ENCODE assay signal across 10 cellular contexts in genomic region chr4:143558286-143558685, GRCh38. TPM values are rescaled to one million over a fixed set of nuclear protein-coding genes. Genes with fewer than 3 reads are reported as not detected.
DNase-seq lines count a peak whose midpoint lies in the region; ATAC-seq and TF ChIP-seq lines count a peak whose summit lies in the region.
"Had no signal": no experiment of that assay in that cellular context is flagged by ENCODE, and none has a peak within 500 bp of the region (broad histone marks: within the 10 kb centered on the region; RNA-seq: fewer than 3 reads in every experiment).

No MANE protein-coding gene starts in this region.

- DNase-seq in activated T-cell treated with anti-CD3 and anti-CD28 coated beads, Interleukin-2, amount 50 U/mL, for 72 hours, result no peak
- DNase-seq in activated T-cell treated with anti-CD3 and anti-CD28 coated beads for 4 hours, result no peak
- no peak for DNase-seq in effector memory CD8-positive, alpha-beta T cell
- no peak for DNase-seq in stimulated activated naive B cell treated with anti-CD40 and anti-IgM and Interleukin-4, amounts not matched to agents 10 μg/mL and 1 μg/mL and 100 μg/mL, for 72 hours
- DNase-seq in mesenteric fat pad (ENCODE audit: low spot score), result no peak
- DNase-seq in amniotic stem cell (lab: John Stamatoyannopoulos, UW), result no peak

- no peak overlapping the region for H3K4me3 ChIP-seq in Loucy (ENCODE audit: low read length, poor library complexity, severe bottlenecking)
- H3K4me3 ChIP-seq: HAP-1 had no signal

- H3K9me3 ChIP-seq in Loucy (ENCODE audit: insufficient read depth, low read depth, low read length), result no peaks in the 10 kb centered on the region
- H3K9me3 ChIP-seq: HAP-1 had no signal

- no peak overlapping the region for H3K27ac Mint-ChIP-seq in activated T-cell treated with anti-CD3 and anti-CD28 coated beads, Interleukin-2, amount 50 U/mL, for 72 hours
- peak overlapping the region; percentile 92 to 98 for H3K27ac Mint-ChIP-seq in effector memory CD8-positive, alpha-beta T cell
- H3K27ac Mint-ChIP-seq in stimulated activated naive B cell treated with anti-CD40 and anti-IgM and Interleukin-4, amounts not matched to agents 10 μg/mL and 1 μg/mL and 100 μg/mL, for 72 hours, result peak overlapping the region; percentile 97

- peaks cover 15% of the 10 kb centered on the region; the same call in 1 of the 2 replicates for H3K79me2 ChIP-seq in Loucy (ENCODE audit: insufficient read depth, low read length)

- peak overlapping the region; percentile 74 for H3K4me2 ChIP-seq in Loucy (ENCODE audit: low read depth, low read length, poor library complexity, severe bottlenecking)
- H3K4me2 ChIP-seq: KMS-11 had no signal

- H3F3A ChIP-seq in Loucy (ENCODE audit: low read depth), result no peaks in the 10 kb centered on the region

- peaks cover 40% of the 10 kb centered on the region for H3K4me1 Mint-ChIP-seq in activated T-cell treated with anti-CD3 and anti-CD28 coated beads, Interleukin-2, amount 50 U/mL, for 72 hours (ENCODE audit: low read depth)
- H3K4me1 Mint-ChIP-seq in effector memory CD8-positive, alpha-beta T cell (ENCODE audit: low read depth in 2 of 2), result peaks cover 17 to 18% of the 10 kb centered on the region in 2 donors
- H3K4me1 Mint-ChIP-seq in stimulated activated naive B cell treated with anti-CD40 and anti-IgM and Interleukin-4, amounts not matched to agents 10 μg/mL and 1 μg/mL and 100 μg/mL, for 72 hours, result peaks cover 17 to 27% of the 10 kb centered on the region in 2 donors

- ATAC-seq in activated T-cell treated with anti-CD3 and anti-CD28 coated beads, Interleukin-2, amount 50 U/mL, for 72 hours (replicated peaks in 1 of 2), result no peak
- no peak for ATAC-seq in effector memory CD8-positive, alpha-beta T cell (replicated peaks)
- no peak for ATAC-seq in stimulated activated naive B cell treated with anti-CD40 and anti-IgM and Interleukin-4, amounts not matched to agents 10 μg/mL and 1 μg/mL and 100 μg/mL, for 72 hours (replicated peaks)
- no peak for ATAC-seq in HG02840 (IDR thresholded peaks at IDR 0.05; ENCODE audit: low FRiP score, unreplicated experiment)

- H2AFZ ChIP-seq in Loucy (ENCODE audit: low read length), result no peak overlapping the region

- H3K4me3 Mint-ChIP-seq in activated T-cell treated with anti-CD3 and anti-CD28 coated beads, Interleukin-2, amount 50 U/mL, for 72 hours, result peak overlapping the region; percentile 89 to 95
- H3K4me3 Mint-ChIP-seq in effector memory CD8-positive, alpha-beta T cell, result peak overlapping the region; percentile 88 to 99
- peak overlapping the region in 1 of 2 donors; percentile 91 for H3K4me3 Mint-ChIP-seq in stimulated activated naive B cell treated with anti-CD40 and anti-IgM and Interleukin-4, amounts not matched to agents 10 μg/mL and 1 μg/mL and 100 μg/mL, for 72 hours

- H3K9ac ChIP-seq in Loucy (ENCODE audit: low read depth, low read length, poor library complexity, severe bottlenecking), result no peak overlapping the region
- H3K9ac ChIP-seq: KMS-11 had no signal

- H3K36me3 Mint-ChIP-seq in activated T-cell treated with anti-CD3 and anti-CD28 coated beads, Interleukin-2, amount 50 U/mL, for 72 hours (ENCODE audit: insufficient read depth in 2 of 2), result peaks cover 2 to 4% of the 10 kb centered on the region in 2 donors
- H3K36me3 Mint-ChIP-seq in effector memory CD8-positive, alpha-beta T cell (ENCODE audit: insufficient read depth), result peaks cover 38% of the 10 kb centered on the region
- peaks cover 4 to 14% of the 10 kb centered on the region in 2 donors for H3K36me3 Mint-ChIP-seq in stimulated activated naive B cell treated with anti-CD40 and anti-IgM and Interleukin-4, amounts not matched to agents 10 μg/mL and 1 μg/mL and 100 μg/mL, for 72 hours

- H3K27me3 ChIP-seq in Loucy (ENCODE audit: insufficient read depth, low read length, poor library complexity, severe bottlenecking), result no peaks in the 10 kb centered on the region

- H3K27me3 Mint-ChIP-seq in activated T-cell treated with anti-CD3 and anti-CD28 coated beads, Interleukin-2, amount 50 U/mL, for 72 hours (ENCODE audit: low read depth), result no peaks in the 10 kb centered on the region
- no peaks in the 10 kb centered on the region for H3K27me3 Mint-ChIP-seq in effector memory CD8-positive, alpha-beta T cell
- H3K27me3 Mint-ChIP-seq in stimulated activated naive B cell treated with anti-CD40 and anti-IgM and Interleukin-4, amounts not matched to agents 10 μg/mL and 1 μg/mL and 100 μg/mL, for 72 hours, result no peaks in the 10 kb centered on the region

- peaks cover 14% of the 10 kb centered on the region for H3K36me3 ChIP-seq in Loucy (ENCODE audit: insufficient read depth, low read length)

- H3K9me3 Mint-ChIP-seq in activated T-cell treated with anti-CD3 and anti-CD28 coated beads, Interleukin-2, amount 50 U/mL, for 72 hours, result no peaks in the 10 kb centered on the region
- no peaks in the 10 kb centered on the region for H3K9me3 Mint-ChIP-seq in effector memory CD8-positive, alpha-beta T cell
- H3K9me3 Mint-ChIP-seq in stimulated activated naive B cell treated with anti-CD40 and anti-IgM and Interleukin-4, amounts not matched to agents 10 μg/mL and 1 μg/mL and 100 μg/mL, for 72 hours, result peaks cover 0 to 3% of the 10 kb centered on the region in 2 donors

- peaks cover 7% of the 10 kb centered on the region for H3K4me1 ChIP-seq in Loucy (ENCODE audit: insufficient read depth, low read length, poor library complexity, severe bottlenecking)
- H3K4me1 ChIP-seq: HAP-1 had no signal

- no peak for TF ChIP-seq CTCF in Loucy (conservative IDR thresholded peaks at IDR 0.05; ENCODE audit: low read length)

- H3K9me2 ChIP-seq in Loucy (replicated peaks; ENCODE audit: low read depth, low read length), result no peaks in the 10 kb centered on the region

- no peaks in the 10 kb centered on the region for H4K20me1 ChIP-seq in Loucy (ENCODE audit: insufficient read depth, low read length, poor library complexity, severe bottlenecking)

RNA-seq across cellular contexts. Expression of gene SMARCA5, which starts 44.8 kb away (rescaled TPM):
- 10 to 100 TPM; 52.6 to 59.1 TPM for total RNA-seq in activated T-cell treated with anti-CD3 and anti-CD28 coated beads, Interleukin-2, amount 50 U/mL, for 72 hours
- total RNA-seq in mesenteric fat pad, result 31.0 TPM
